In the genomic region with DNA sequence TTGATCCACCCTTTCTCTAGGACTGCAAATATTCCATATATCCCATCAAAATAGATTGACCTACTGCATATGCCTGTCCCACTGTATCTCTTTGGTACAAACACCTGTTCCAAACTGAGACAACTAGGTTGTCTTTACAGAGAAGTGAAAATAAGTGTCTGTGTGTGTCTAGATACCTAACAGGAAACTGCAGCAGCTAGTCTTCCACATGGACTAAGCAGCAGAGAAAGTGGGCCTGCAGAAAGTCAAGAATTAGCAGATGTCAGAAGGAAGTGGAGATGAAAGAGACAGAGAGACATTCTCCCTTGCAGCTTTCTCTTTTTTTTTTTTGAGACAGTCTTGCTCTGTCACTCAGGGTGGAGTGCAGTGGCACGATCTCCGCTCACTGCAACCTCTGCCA, we compare ENCODE assay signal across 26 cellular contexts. TPM values are rescaled to one million over a fixed set of nuclear protein-coding genes. Genes with fewer than 3 reads are reported as not detected.
A peak's percentile ranks its signal among the peaks of the same experiment; 100 is the strongest.
DNase-seq lines count a peak whose midpoint lies in the region; ATAC-seq, FAIRE-seq and TF ChIP-seq lines count a peak whose summit lies in the region.
"Had no signal": no experiment of that assay in that cellular context is flagged by ENCODE, and none has a peak within 500 bp of the region (broad histone marks: within the 10 kb centered on the region; RNA-seq: fewer than 3 reads in every experiment).

No MANE protein-coding gene starts in this region.

- POLR2A ChIA-PET in GM12878 (lab: Charles Lee): no interaction called here

- H3K79me2 ChIP-seq in GM12878 (ENCODE audit: control insufficient read depth, insufficient read depth, low read length): peaks cover 10% of the 10 kb centered on the region

- SMC1A ChIA-PET in GM12878 (lab: Charles Lee; ENCODE audit: uncharacterized antibody, unreplicated experiment): interaction anchor here (0.9 to 1.7 kb wide), 4 partner anchors 10 to 14 kb away, joined by 3 to 5 read pairs (median 4); no protein-coding TSS in a partner anchor

- CTCF ChIA-PET in GM12878 (lab: Yijun Ruan, JAX): interaction anchor here (1.4 kb wide), 1 partner anchor 12 kb away, joined by 3 read pairs; no protein-coding TSS in a partner anchor

- H3K4me3 ChIP-seq in GM12865 (ENCODE audit: low read depth, low read length): no peak overlapping the region
- H3K4me3 ChIP-seq in GM12878: no peak overlapping the region
- no peak overlapping the region for H3K4me3 ChIP-seq in small intestine (ENCODE audit: low read depth in 1 of 2, low read length in 2 of 2)
- H3K4me3 ChIP-seq: A549; BLaER1 treated with 17β-estradiol and CSF1 and Interleukin-3, amounts not matched to agents 10 nM and 100 nM; K562 had no signal

- no peaks in the 10 kb centered on the region for H4K20me1 ChIP-seq in GM12878 (ENCODE audit: control insufficient read depth, insufficient read depth)
- H4K20me1 ChIP-seq: BLaER1 treated with 17β-estradiol and CSF1 and Interleukin-3, amounts not matched to agents 10 nM and 100 nM had no signal

- peak; percentile 63 for DNase-seq in GM12865 (ENCODE audit: low read depth)
- DNase-seq in GM12878 (ENCODE audit: low read depth, low spot score): no peak
- DNase-seq in GM10266 (ENCODE audit: extremely low spot score): no peak
- no peak for DNase-seq in small intestine
- DNase-seq: AML-193; CD4-positive, alpha-beta T cell; HCEC 1CT; Kasumi-1; NCI-H1694; NCI-H2029 treated with DMSO at 0.1 percent for 48 hours; NCI-H2171; NCI-H226; NCI-H510A; NCI-H69; SHP77 treated with DMSO at 0.1 percent for 48 hours had no signal

- FAIRE-seq in GM12878 (lab: Jason Lieb, UNC) (no peak), small intestine (lab: Jason Lieb, UNC) (no peak)
- FAIRE-seq: A549, D721Med, GM12892, H1, HepG2, K562 had no signal

- no peaks in the 10 kb centered on the region for H3K9me3 ChIP-seq in GM12878 (replicated peaks; ENCODE audit: control insufficient read depth, insufficient read depth, low read length)
- no peaks in the 10 kb centered on the region for H3K9me3 ChIP-seq in small intestine (ENCODE audit: control insufficient read depth, low read depth)
- H3K9me3 ChIP-seq: A549 had no signal

- no peak overlapping the region for H3K9ac ChIP-seq in GM12878 (ENCODE audit: control insufficient read depth, insufficient read depth, low read length)
- H3K9ac ChIP-seq: BLaER1 treated with 17β-estradiol and CSF1 and Interleukin-3, amounts not matched to agents 10 nM and 100 nM had no signal

- H3K4me1 ChIP-seq in GM12878 (ENCODE audit: control insufficient read depth, insufficient read depth, low read length) (peaks cover 13% of the 10 kb centered on the region; the same call in 1 of the 2 replicates), small intestine (ENCODE audit: control insufficient read depth in 2 of 2, insufficient read depth in 1 of 2, low read depth in 1 of 2, low read length in 1 of 2) (peaks cover 4 to 5% of the 10 kb centered on the region in 2 donors)

- 88% methylated on average over 2 of the region's 2 CpGs for WGBS in GM12878 (ENCODE audit: insufficient coverage, insufficient replicate concordance, low lambda C conversion rate, missing lambda C conversion rate)
- 69 to 95% (median 94%) methylated on average over 2 of the region's 2 CpGs for WGBS in small intestine, 3 donors

- ATAC-seq in GM18867 (IDR thresholded peaks at IDR 0.05; ENCODE audit: unreplicated experiment) (peak; percentile 27), HG03025 (IDR thresholded peaks at IDR 0.05; ENCODE audit: low FRiP score, unreplicated experiment) (peak; percentile 36), GM12878 (no peak), GM19395 (IDR thresholded peaks at IDR 0.05; ENCODE audit: unreplicated experiment) (no peak)
- ATAC-seq: A549, HepG2, K562, Panc1 had no signal

- no TSS peak for BruUV-seq in GM12878 (replicated peaks; lab: Mats Ljungman, UMichigan)

- TF ChIP-seq CTCF in GM12865 (IDR thresholded peaks at IDR 0.05; ENCODE audit: insufficient read depth, low read depth, low read length, missing control alignments) (no peak), GM12878 (IDR thresholded peaks at IDR 0.05 in 2 of 3, conservative IDR thresholded peaks at IDR 0.05 in 1 of 3; ENCODE audit: control insufficient read depth in 2 of 3, extremely low read depth in 1 of 3, insufficient read depth in 1 of 3, low read depth in 3 of 3, low read length in 3 of 3) (no peak), GM10266 (IDR thresholded peaks at IDR 0.05; ENCODE audit: control insufficient read depth, insufficient read depth, low read depth, missing control alignments) (no peak)

- in situ Hi-C loops in GM12878 (cut with MboI): no loop called here

- intact Hi-C loops in GM12878 (cut with micrococcal nuclease; ENCODE audit: unreplicated experiment): loop anchor here (10.0 kb wide), 1 partner anchor 730 kb away; no protein-coding TSS in a partner anchor

- no peak overlapping the region for H3K4me2 ChIP-seq in GM12878 (ENCODE audit: control insufficient read depth, insufficient read depth)
- H3K4me2 ChIP-seq: A549 had no signal

- H2AFZ ChIP-seq in GM12878 (ENCODE audit: control insufficient read depth, low read depth, low read length): no peak overlapping the region

- no peak overlapping the region for H3K27ac ChIP-seq in GM12878 (ENCODE audit: control insufficient read depth, insufficient read depth)
- H3K27ac ChIP-seq in small intestine (ENCODE audit: low read depth in 1 of 2, low read length in 1 of 2): no peak overlapping the region
- H3K27ac ChIP-seq: A549; BLaER1 treated with 17β-estradiol and CSF1 and Interleukin-3, amounts not matched to agents 10 nM and 100 nM had no signal

- no peak for TF ChIP-seq EP300 in GM12878 (IDR thresholded peaks at IDR 0.05; ENCODE audit: borderline replicate concordance in 1 of 2, control insufficient read depth in 1 of 2, low read depth in 2 of 2, low read length in 2 of 2)

- no peak for TF ChIP-seq POLR2A in GM12878 (IDR thresholded peaks at IDR 0.05; ENCODE audit: low read depth, low read length)

- H3K27me3 ChIP-seq in GM12878 (replicated peaks in 1 of 2; ENCODE audit: control insufficient read depth in 2 of 2, insufficient read depth in 2 of 2, low read length in 1 of 2): no peaks in the 10 kb centered on the region
- no peaks in the 10 kb centered on the region for H3K27me3 ChIP-seq in small intestine (ENCODE audit: control insufficient read depth in 2 of 2, insufficient read depth in 2 of 2, low read length in 2 of 2)

- TF ChIP-seq RAD21 in GM12878 (IDR thresholded peaks at IDR 0.05; ENCODE audit: insufficient read depth, low read depth, low read length): no peak

- H3K36me3 ChIP-seq in GM12878 (ENCODE audit: control insufficient read depth in 2 of 2, insufficient read depth in 2 of 2, low read length in 1 of 2) (no peaks in the 10 kb centered on the region), small intestine (ENCODE audit: control insufficient read depth in 2 of 2, insufficient read depth in 2 of 2, low read length in 2 of 2) (no peaks in the 10 kb centered on the region)
- H3K36me3 ChIP-seq: BLaER1 treated with 17β-estradiol and CSF1 and Interleukin-3, amounts not matched to agents 10 nM and 100 nM had no signal

- RAD21 ChIA-PET in GM12878 (lab: Charles Lee; ENCODE audit: unreplicated experiment): no interaction called here

TF ChIP-seq in GM12878, 131 proteins besides CTCF, POLR2A, EP300 and RAD21 (continues in another document):
- TF ChIP-seq BCLAF1 (IDR thresholded peaks at IDR 0.05) (no peak), SPI1 (IDR thresholded peaks at IDR 0.05; ENCODE audit: borderline replicate concordance, insufficient read depth, low read depth, low read length) (peak; percentile 13; the same call in 1 of the 2 replicates), PAX8 (IDR thresholded peaks at IDR 0.05) (no peak)

RNA-seq across cellular contexts. Expression of gene RAB39A, which starts 3.9 kb away (rescaled TPM):
- total RNA-seq in GM12878 (2013; cell fraction: nucleolus; rRNA removed): 9.3 and 10.0 TPM in 2 replicates
- total RNA-seq in GM12878 (2014; rRNA removed) (5.8 and 8.3 TPM in 2 replicates), GM12878 (2014; rRNA removed; fragmentation: Illumina TruSeq; extraction: Trizol) (9.2 and 9.5 TPM in 2 replicates), GM12878 (2021) (5.5 and 6.8 TPM in 2 replicates)
- 0.68 TPM for polyA plus RNA-seq in GM12878 (2011; ENCODE audit: low read depth)
- polyA plus RNA-seq in GM12878 (2011; rRNA removed) (6.8 and 8.0 TPM in 2 replicates), GM12878 (2014; fragmentation: Illumina TruSeq; extraction: Trizol) (6.8 and 7.5 TPM in 2 replicates), GM12878 (2014; fragmentation: Nextera tagmentation; extraction: Ambion mirVana) (under 1 TPM; 0.10 to 0.18 TPM), GM12878 (2014; rRNA removed) (3.6 and 4.3 TPM in 2 replicates), GM12878 (2016; fragmentation: Nextera tagmentation; extraction: Ambion mirVana) (1 to 10 TPM; 2.0 to 2.1 TPM), small intestine (under 1 TPM in 2 of 3 donors, not detected in 1; 0.27 to 0.58 TPM)
- 3.3 TPM in 2 replicates for polyA plus RNA-seq in GM12878 (2011; cell fraction: cytosol; rRNA removed)
- 1.5 and 1.6 TPM in 2 replicates for polyA plus RNA-seq in GM12878 (2011; cell fraction: nucleus; rRNA removed)
- polyA plus RNA-seq in GM12878 (2012): 1.6 and 1.7 TPM in 2 replicates
- polyA minus RNA-seq in GM12878 (2011; rRNA and poly(A)+ RNA removed): 5.6 and 7.2 TPM in 2 replicates
- polyA minus RNA-seq in GM12878 (2011; cell fraction: cytosol; rRNA and poly(A)+ RNA removed): 2.3 and 3.4 TPM in 2 replicates
- 0.85 and 2.0 TPM in 2 replicates for polyA minus RNA-seq in GM12878 (2011; cell fraction: nucleus; rRNA and poly(A)+ RNA removed)
- total RNA-seq: CD4-positive, alpha-beta T cell; HepG2; K562 had no signal
- polyA plus RNA-seq: HepG2, K562 had no signal

Comparison
In these comparisons a context has a peak if more than half of its experiments do, and no peak if none do; other contexts are left out.
1. ATAC-seq: peak in GM18867 (single experiment) and HG03025 (single experiment); none in GM12878 (single experiment) and GM19395 (single experiment).